14 cellular contexts compared by ENCODE assay signal in genomic region chr19:54571994-54572620, GRCh38. TPM values are rescaled to one million over a fixed set of nuclear protein-coding genes. Genes with fewer than 3 reads are reported as not detected.
DNase-seq lines count a peak whose midpoint lies in the region; ATAC-seq and TF ChIP-seq lines count a peak whose summit lies in the region.
"Not testable (repeated sequence)": the region's sequence is repeated elsewhere in the genome, so short reads cannot be mapped to it uniquely, and the experiment has no call there.
"Had no signal": no experiment of that assay in that cellular context is flagged by ENCODE, and none has a peak within 500 bp of the region (broad histone marks: within the 10 kb centered on the region; RNA-seq: fewer than 3 reads in every experiment).

No MANE protein-coding gene starts in this region.

- not testable (repeated sequence) for TF ChIP-seq CTCF in right lobe of liver (IDR thresholded peaks at IDR 0.05)

- WGBS in right lobe of liver (ENCODE audit: insufficient coverage, low coverage, low lambda C conversion rate, missing lambda C conversion rate), result 0% methylated on average over 3 of the region's 12 CpGs

- H3K4me2 ChIP-seq in BLaER1 treated with 17β-estradiol and CSF1 and Interleukin-3, amounts not matched to agents 10 nM and 100 nM, result peak overlapping the region; percentile 92 to 100 (median 99)

- POLR2A ChIA-PET in naive thymus-derived CD4-positive, alpha-beta T cell (lab: Charles Lee), result not testable (repeated sequence)

- H3K27me3 ChIP-seq in BLaER1 treated with 17β-estradiol and CSF1 and Interleukin-3, amounts not matched to agents 10 nM and 100 nM; right lobe of liver; naive thymus-derived CD4-positive, alpha-beta T cell (ENCODE audit: control insufficient read depth in 2 of 2, insufficient read depth in 2 of 2, low read length in 2 of 2): not testable (repeated sequence)

- peaks cover 68% of the 10 kb centered on the region for H3K4me1 Mint-ChIP-seq in dendritic cell treated with granulocyte-macrophage colony-stimulating factor and Interleukin-4, amounts not matched to agents 40 ng/mL and 50 ng/mL, for 4 days (ENCODE audit: low read depth)
- H3K4me1 Mint-ChIP-seq in naive thymus-derived CD4-positive, alpha-beta T cell, result peaks cover 0 to 20% (median 0%) of the 10 kb centered on the region in 7 donors
- H3K4me1 Mint-ChIP-seq in stimulated activated memory B cell treated with anti-CD40 and anti-IgM and Interleukin-4, amounts not matched to agents 10 μg/mL and 1 μg/mL and 100 μg/mL, for 72 hours, result peaks cover 40% of the 10 kb centered on the region

- TF ChIP-seq POLR2A in right lobe of liver (IDR thresholded peaks at IDR 0.05), result not testable (repeated sequence)

- peak overlapping the region; percentile 50 to 99 (median 97); a peak in 21 of 22 replicates for H3K27ac ChIP-seq in BLaER1 treated with 17β-estradiol and CSF1 and Interleukin-3, amounts not matched to agents 10 nM and 100 nM
- H3K27ac ChIP-seq in right lobe of liver; naive thymus-derived CD4-positive, alpha-beta T cell (ENCODE audit: low read depth, low read length): not testable (repeated sequence)

- peaks cover 20% of the 10 kb centered on the region for H3K36me3 Mint-ChIP-seq in dendritic cell treated with granulocyte-macrophage colony-stimulating factor and Interleukin-4, amounts not matched to agents 40 ng/mL and 50 ng/mL, for 4 days (ENCODE audit: low read depth)
- H3K36me3 Mint-ChIP-seq in naive thymus-derived CD4-positive, alpha-beta T cell; stimulated activated memory B cell treated with anti-CD40 and anti-IgM and Interleukin-4, amounts not matched to agents 10 μg/mL and 1 μg/mL and 100 μg/mL, for 72 hours: not testable (repeated sequence)

- H3K4me3 Mint-ChIP-seq in dendritic cell treated with granulocyte-macrophage colony-stimulating factor and Interleukin-4, amounts not matched to agents 40 ng/mL and 50 ng/mL, for 4 days, result peak overlapping the region; percentile 66
- H3K4me3 Mint-ChIP-seq in naive thymus-derived CD4-positive, alpha-beta T cell; stimulated activated memory B cell treated with anti-CD40 and anti-IgM and Interleukin-4, amounts not matched to agents 10 μg/mL and 1 μg/mL and 100 μg/mL, for 72 hours: not testable (repeated sequence)

- DNase-seq in KBM-7 (peak; percentile 67), NOMO-1 (lab: John Stamatoyannopoulos, UW; ENCODE audit: unreplicated experiment in 2 of 2) (peak; percentile 29 to 67), OCI-M1 (lab: John Stamatoyannopoulos, UW) (peak; percentile 49)
- DNase-seq in right lobe of liver; naive thymus-derived CD4-positive, alpha-beta T cell: not testable (repeated sequence)

- ATAC-seq in right lobe of liver, result peak; percentile 20 to 52 (median 34)
- ATAC-seq in naive thymus-derived CD4-positive, alpha-beta T cell, result peak; percentile 49
- not testable (repeated sequence) for ATAC-seq in stimulated activated memory B cell treated with anti-CD40 and anti-IgM and Interleukin-4, amounts not matched to agents 10 μg/mL and 1 μg/mL and 100 μg/mL, for 72 hours

- peaks cover 0 to 25% (median 14%) of the 10 kb centered on the region in 11 experiments; a peak in 14 of 22 replicates for H4K20me1 ChIP-seq in BLaER1 treated with 17β-estradiol and CSF1 and Interleukin-3, amounts not matched to agents 10 nM and 100 nM

- not testable (repeated sequence) for H3K9me3 Mint-ChIP-seq in dendritic cell treated with granulocyte-macrophage colony-stimulating factor and Interleukin-4, amounts not matched to agents 40 ng/mL and 50 ng/mL, for 4 days; naive thymus-derived CD4-positive, alpha-beta T cell; stimulated activated memory B cell treated with anti-CD40 and anti-IgM and Interleukin-4, amounts not matched to agents 10 μg/mL and 1 μg/mL and 100 μg/mL, for 72 hours

- H3K9me3 ChIP-seq in BLaER1 treated with 17β-estradiol and CSF1 and Interleukin-3, amounts not matched to agents 10 nM and 100 nM (replicated peaks in 1 of 11), result peaks cover 0 to 10% (median under 1%) of the 10 kb centered on the region in 11 experiments; a peak in 9 of 22 replicates
- H3K9me3 ChIP-seq in right lobe of liver; naive thymus-derived CD4-positive, alpha-beta T cell (ENCODE audit: control insufficient read depth in 2 of 3, low read length in 3 of 3): not testable (repeated sequence)

- H3K4me3 ChIP-seq in BLaER1 treated with 17β-estradiol and CSF1 and Interleukin-3, amounts not matched to agents 10 nM and 100 nM, result peak overlapping the region; percentile 16 to 88 (median 74); a peak in 19 of 20 replicates
- not testable (repeated sequence) for H3K4me3 ChIP-seq in right lobe of liver; naive thymus-derived CD4-positive, alpha-beta T cell (ENCODE audit: low read length)

- H3K27ac Mint-ChIP-seq in dendritic cell treated with granulocyte-macrophage colony-stimulating factor and Interleukin-4, amounts not matched to agents 40 ng/mL and 50 ng/mL, for 4 days, result peak overlapping the region; percentile 85
- not testable (repeated sequence) for H3K27ac Mint-ChIP-seq in naive thymus-derived CD4-positive, alpha-beta T cell
- H3K27ac Mint-ChIP-seq in stimulated activated memory B cell treated with anti-CD40 and anti-IgM and Interleukin-4, amounts not matched to agents 10 μg/mL and 1 μg/mL and 100 μg/mL, for 72 hours, result peak overlapping the region; percentile 72

- peak overlapping the region; percentile 48 to 96 (median 90); a peak in 20 of 22 replicates for H3K9ac ChIP-seq in BLaER1 treated with 17β-estradiol and CSF1 and Interleukin-3, amounts not matched to agents 10 nM and 100 nM

- CTCF ChIA-PET in naive thymus-derived CD4-positive, alpha-beta T cell (lab: Charles Lee), result not testable (repeated sequence)

- not testable (repeated sequence) for H3K27me3 Mint-ChIP-seq in dendritic cell treated with granulocyte-macrophage colony-stimulating factor and Interleukin-4, amounts not matched to agents 40 ng/mL and 50 ng/mL, for 4 days; stimulated activated memory B cell treated with anti-CD40 and anti-IgM and Interleukin-4, amounts not matched to agents 10 μg/mL and 1 μg/mL and 100 μg/mL, for 72 hours
- peaks cover 23 to 48% (median 27%) of the 10 kb centered on the region in 5 donors for H3K27me3 Mint-ChIP-seq in naive thymus-derived CD4-positive, alpha-beta T cell

- peaks cover 7 to 37% (median 24%) of the 10 kb centered on the region in 11 experiments for H3K36me3 ChIP-seq in BLaER1 treated with 17β-estradiol and CSF1 and Interleukin-3, amounts not matched to agents 10 nM and 100 nM
- not testable (repeated sequence) for H3K36me3 ChIP-seq in right lobe of liver; naive thymus-derived CD4-positive, alpha-beta T cell (ENCODE audit: control insufficient read depth in 2 of 3, insufficient read depth in 3 of 3, low read length in 3 of 3)

- in situ Hi-C loops in KBM-7 (cut with MboI; ENCODE audit: low pct_unique_long_range_greater_than_20kb, low sequenced_read_pairs), result not testable (repeated sequence)

- peaks cover 66 to 88% (median 81%) of the 10 kb centered on the region in 10 experiments for H3K4me1 ChIP-seq in BLaER1 treated with 17β-estradiol and CSF1 and Interleukin-3, amounts not matched to agents 10 nM and 100 nM
- not testable (repeated sequence) for H3K4me1 ChIP-seq in right lobe of liver; naive thymus-derived CD4-positive, alpha-beta T cell (ENCODE audit: control insufficient read depth in 2 of 2, insufficient read depth in 2 of 2, low read length in 2 of 2)

- intact Hi-C loops in dendritic cell treated with granulocyte-macrophage colony-stimulating factor and Interleukin-4, amounts not matched to agents 40 ng/mL and 50 ng/mL, for 4 days (cut with micrococcal nuclease), result loop anchor here (5.0 kb wide), 1 partner anchor 35 kb away; no protein-coding TSS in a partner anchor
- intact Hi-C loops in right lobe of liver (cut with DNase I); naive thymus-derived CD4-positive, alpha-beta T cell (cut with micrococcal nuclease): not testable (repeated sequence)

RNA-seq across cellular contexts. Expression of gene LILRA2, which starts 1.5 kb away (rescaled TPM):
- total RNA-seq in right lobe of liver, result 1 to 10 TPM; 1.4 to 8.3 (median 2.4) TPM
- 10 to 100 TPM in 1 of 5 experiments, 1 to 10 TPM in 1, under 1 TPM in 3; 0.24 to 50.3 (median 0.87) TPM for total RNA-seq in naive thymus-derived CD4-positive, alpha-beta T cell
- under 1 TPM; 0.18 to 0.38 TPM for polyA plus RNA-seq in naive thymus-derived CD4-positive, alpha-beta T cell
- total RNA-seq: CD8-positive, alpha-beta T cell; G401; GM23248; H9; HFFc6; SJCRH30 had no signal
- polyA plus RNA-seq: GM23248 had no signal

RNA-seq across cellular contexts. Expression of gene LILRA1, which starts 21.3 kb away (rescaled TPM):
- 1 to 10 TPM in 3 of 6 experiments, under 1 TPM in 3; 0.62 to 2.7 (median 1.0) TPM for total RNA-seq in right lobe of liver
- total RNA-seq in naive thymus-derived CD4-positive, alpha-beta T cell, result 10 to 100 TPM in 1 of 5 experiments, 1 to 10 TPM in 1, not detected in 3; 4.3 to 36.7 TPM
- under 1 TPM in 1 of 2 donors, not detected in 1; 0.14 TPM for polyA plus RNA-seq in naive thymus-derived CD4-positive, alpha-beta T cell
- total RNA-seq: CD8-positive, alpha-beta T cell; G401; GM23248; H9; HFFc6; SJCRH30 had no signal
- polyA plus RNA-seq: GM23248 had no signal

RNA-seq across cellular contexts. Expression of gene LILRB1, which starts 58.2 kb away (rescaled TPM):
- 10 to 100 TPM in 1 of 6 experiments, 1 to 10 TPM in 5; 1.7 to 21.9 (median 4.1) TPM for total RNA-seq in right lobe of liver
- total RNA-seq in naive thymus-derived CD4-positive, alpha-beta T cell, result 10 to 100 TPM in 1 of 5 experiments, 1 to 10 TPM in 3, not detected in 1; 1.1 to 56.5 (median 5.1) TPM
- under 1 TPM in 1 of 2 donors, not detected in 1; 0.09 TPM for polyA plus RNA-seq in naive thymus-derived CD4-positive, alpha-beta T cell
- total RNA-seq: G401, GM23248, H9, HFFc6, SJCRH30 had no signal
